1 cellular context compared by ENCODE assay signal in the genomic region with DNA sequence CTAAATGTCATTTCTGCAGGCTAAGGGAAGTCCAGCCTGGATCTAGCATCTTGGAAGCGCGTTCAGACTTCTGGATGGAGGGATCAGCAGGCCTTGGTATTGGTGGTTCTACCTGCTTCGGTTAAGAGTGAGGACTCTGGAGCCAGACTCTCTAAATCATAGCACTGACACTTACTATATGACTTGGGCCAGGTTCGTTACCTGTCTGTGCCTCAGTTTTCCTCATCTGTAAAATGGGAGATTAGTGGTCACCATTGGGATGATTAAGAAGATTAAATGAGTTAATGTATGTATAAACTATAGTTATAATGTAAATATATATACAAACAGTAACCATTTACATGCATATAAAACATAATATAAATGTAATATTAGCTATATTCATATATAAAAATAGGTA.
TF ChIP-seq lines count a peak whose summit lies in the region.

No MANE protein-coding gene starts in this region.

TF ChIP-seq in K562, 482 proteins besides CTCF, POLR2A, EP300 and RAD21:
- TF ChIP-seq, protein P1, sequence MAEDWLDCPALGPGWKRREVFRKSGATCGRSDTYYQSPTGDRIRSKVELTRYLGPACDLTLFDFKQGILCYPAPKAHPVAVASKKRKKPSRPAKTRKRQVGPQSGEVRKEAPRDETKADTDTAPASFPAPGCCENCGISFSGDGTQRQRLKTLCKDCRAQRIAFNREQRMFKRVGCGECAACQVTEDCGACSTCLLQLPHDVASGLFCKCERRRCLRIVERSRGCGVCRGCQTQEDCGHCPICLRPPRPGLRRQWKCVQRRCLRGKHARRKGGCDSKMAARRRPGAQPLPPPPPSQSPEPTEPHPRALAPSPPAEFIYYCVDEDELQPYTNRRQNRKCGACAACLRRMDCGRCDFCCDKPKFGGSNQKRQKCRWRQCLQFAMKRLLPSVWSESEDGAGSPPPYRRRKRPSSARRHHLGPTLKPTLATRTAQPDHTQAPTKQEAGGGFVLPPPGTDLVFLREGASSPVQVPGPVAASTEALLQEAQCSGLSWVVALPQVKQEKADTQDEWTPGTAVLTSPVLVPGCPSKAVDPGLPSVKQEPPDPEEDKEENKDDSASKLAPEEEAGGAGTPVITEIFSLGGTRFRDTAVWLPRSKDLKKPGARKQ (CRISPR knock-in tag; IDR thresholded peaks at IDR 0.05): no peak
- TF ChIP-seq RBM25 (IDR thresholded peaks at IDR 0.05; ENCODE audit: low read depth, low read length, severe bottlenecking) (peak; percentile 77), RB1 (IDR thresholded peaks at IDR 0.05; ENCODE audit: low read depth) (no peak), NBN (IDR thresholded peaks at IDR 0.05; ENCODE audit: low read depth) (no peak)
TF ChIP-seq in K562: peak in this region for 1.
